ENCODE assay signal across 1 cellular context in the genomic region with DNA sequence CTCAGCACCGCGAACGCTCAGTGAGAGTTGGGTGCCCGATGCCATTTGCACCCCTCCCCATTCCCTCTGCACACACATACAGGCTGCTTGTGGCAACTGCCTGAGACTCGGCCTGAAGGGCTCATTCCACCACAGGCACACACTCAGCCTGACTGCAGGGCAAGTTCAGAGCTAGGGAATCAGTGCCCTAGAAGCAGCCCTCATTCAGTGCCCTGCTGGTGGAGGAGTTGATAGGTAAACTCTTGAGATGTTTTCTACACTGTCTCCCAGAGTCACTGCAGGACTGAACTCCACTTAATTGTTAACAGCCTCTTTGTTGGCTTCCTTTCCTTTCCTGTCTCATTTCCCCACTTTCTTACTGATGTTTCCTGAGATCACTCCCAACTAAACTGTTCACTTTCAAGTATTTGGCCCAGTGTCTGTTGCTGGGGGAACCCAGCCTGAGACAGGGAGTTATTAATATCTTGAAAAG.
TF ChIP-seq lines count a peak whose summit lies in the region.

No MANE protein-coding gene starts in this region.

TF ChIP-seq in WTC11, 78 proteins besides CTCF, POLR2A, EP300 and RAD21 (continued from another document):
- TF ChIP-seq, protein P1, sequence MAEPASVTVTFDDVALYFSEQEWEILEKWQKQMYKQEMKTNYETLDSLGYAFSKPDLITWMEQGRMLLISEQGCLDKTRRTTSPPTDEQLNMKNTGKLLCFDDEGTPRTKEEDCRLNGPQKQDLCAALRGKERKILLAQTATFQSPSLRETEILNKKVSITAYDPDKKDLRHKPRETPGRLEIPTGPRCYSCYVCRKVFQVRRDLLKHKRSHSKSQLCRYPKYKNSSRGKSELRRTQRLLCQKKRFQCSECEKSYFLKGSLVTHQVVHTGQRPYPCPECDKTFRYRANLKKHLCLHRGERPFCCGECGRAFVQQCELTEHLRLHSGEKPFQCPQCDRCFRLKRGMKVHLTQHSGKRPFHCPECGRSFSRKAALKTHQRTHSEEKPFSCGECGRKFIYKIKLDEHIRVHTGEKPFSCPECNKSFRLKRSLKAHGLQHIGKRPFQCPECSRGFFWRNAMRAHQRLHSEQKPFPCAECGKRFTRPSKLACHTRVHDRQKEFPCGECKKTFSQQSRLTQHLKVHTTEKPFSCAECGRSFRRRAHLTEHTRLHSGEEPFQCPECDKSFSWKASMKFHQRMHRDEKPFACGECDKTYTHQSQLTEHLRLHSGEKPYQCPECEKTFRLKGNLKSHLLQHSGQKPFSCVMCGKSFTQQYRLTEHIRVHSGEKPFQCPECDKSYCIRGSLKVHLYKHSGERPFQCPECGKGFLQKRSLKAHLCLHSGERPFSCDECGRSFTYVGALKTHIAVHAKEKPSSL (CRISPR knock-in tag; conservative IDR thresholded peaks at IDR 0.05), result no peak
- no peak for TF ChIP-seq PRRX2 (CRISPR knock-in tag; IDR thresholded peaks at IDR 0.05)
- no peak for TF ChIP-seq FOXJ3 (CRISPR knock-in tag; IDR thresholded peaks at IDR 0.05; ENCODE audit: borderline replicate concordance)
- TF ChIP-seq SOX15 (CRISPR knock-in tag; IDR thresholded peaks at IDR 0.05), result no peak
- no peak for TF ChIP-seq ZNF671 (CRISPR knock-in tag; IDR thresholded peaks at IDR 0.05)
TF ChIP-seq in WTC11: peak in this region for 0.
